1 cellular context compared by ENCODE assay signal in the genomic region with DNA sequence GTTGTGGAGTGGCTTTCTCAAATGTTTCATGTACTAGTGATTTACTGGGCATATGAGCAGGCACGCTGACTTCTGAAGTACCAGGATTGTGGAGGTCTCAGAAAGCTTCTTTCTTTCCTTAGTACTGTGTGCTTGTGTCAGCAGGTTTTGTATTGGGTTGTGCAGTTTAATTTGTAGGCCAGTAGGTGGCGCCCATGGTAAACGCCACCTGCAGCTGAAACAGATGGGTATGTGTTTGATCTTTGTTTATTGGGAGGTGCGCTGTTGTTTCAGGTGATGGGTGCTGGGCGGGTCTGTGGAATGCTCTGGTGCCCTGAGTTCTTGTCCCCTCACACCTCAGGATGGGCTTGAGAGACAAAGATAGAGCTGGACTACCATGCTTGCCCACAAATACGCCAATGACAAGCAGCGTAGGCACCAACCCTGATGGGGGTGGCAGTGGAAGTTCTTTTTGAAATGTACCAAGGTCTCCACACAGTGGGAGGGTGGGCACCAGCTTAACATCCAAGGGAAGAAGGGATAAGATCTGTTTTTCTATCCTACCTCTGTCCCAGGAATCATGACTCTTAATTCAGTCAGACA.
TF ChIP-seq lines count a peak whose summit lies in the region.

No MANE protein-coding gene starts in this region.

TF ChIP-seq in GM23338, 12 proteins besides CTCF, POLR2A, EP300 and RAD21 (continued from another document):
- TF ChIP-seq, protein P1, sequence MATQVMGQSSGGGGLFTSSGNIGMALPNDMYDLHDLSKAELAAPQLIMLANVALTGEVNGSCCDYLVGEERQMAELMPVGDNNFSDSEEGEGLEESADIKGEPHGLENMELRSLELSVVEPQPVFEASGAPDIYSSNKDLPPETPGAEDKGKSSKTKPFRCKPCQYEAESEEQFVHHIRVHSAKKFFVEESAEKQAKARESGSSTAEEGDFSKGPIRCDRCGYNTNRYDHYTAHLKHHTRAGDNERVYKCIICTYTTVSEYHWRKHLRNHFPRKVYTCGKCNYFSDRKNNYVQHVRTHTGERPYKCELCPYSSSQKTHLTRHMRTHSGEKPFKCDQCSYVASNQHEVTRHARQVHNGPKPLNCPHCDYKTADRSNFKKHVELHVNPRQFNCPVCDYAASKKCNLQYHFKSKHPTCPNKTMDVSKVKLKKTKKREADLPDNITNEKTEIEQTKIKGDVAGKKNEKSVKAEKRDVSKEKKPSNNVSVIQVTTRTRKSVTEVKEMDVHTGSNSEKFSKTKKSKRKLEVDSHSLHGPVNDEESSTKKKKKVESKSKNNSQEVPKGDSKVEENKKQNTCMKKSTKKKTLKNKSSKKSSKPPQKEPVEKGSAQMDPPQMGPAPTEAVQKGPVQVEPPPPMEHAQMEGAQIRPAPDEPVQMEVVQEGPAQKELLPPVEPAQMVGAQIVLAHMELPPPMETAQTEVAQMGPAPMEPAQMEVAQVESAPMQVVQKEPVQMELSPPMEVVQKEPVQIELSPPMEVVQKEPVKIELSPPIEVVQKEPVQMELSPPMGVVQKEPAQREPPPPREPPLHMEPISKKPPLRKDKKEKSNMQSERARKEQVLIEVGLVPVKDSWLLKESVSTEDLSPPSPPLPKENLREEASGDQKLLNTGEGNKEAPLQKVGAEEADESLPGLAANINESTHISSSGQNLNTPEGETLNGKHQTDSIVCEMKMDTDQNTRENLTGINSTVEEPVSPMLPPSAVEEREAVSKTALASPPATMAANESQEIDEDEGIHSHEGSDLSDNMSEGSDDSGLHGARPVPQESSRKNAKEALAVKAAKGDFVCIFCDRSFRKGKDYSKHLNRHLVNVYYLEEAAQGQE (IDR thresholded peaks at IDR 0.05; ENCODE audit: unreplicated experiment) = no peak
- TF ChIP-seq NANOG (IDR thresholded peaks at IDR 0.05; ENCODE audit: borderline replicate concordance) = no peak
- TF ChIP-seq POLR2AphosphoS5 (IDR thresholded peaks at IDR 0.05; ENCODE audit: low read depth) = no peak
- no peak for TF ChIP-seq STAT1 (IDR thresholded peaks at IDR 0.05; ENCODE audit: unreplicated experiment)
TF ChIP-seq in GM23338: peak in this region for 0.
